In the genomic region with DNA sequence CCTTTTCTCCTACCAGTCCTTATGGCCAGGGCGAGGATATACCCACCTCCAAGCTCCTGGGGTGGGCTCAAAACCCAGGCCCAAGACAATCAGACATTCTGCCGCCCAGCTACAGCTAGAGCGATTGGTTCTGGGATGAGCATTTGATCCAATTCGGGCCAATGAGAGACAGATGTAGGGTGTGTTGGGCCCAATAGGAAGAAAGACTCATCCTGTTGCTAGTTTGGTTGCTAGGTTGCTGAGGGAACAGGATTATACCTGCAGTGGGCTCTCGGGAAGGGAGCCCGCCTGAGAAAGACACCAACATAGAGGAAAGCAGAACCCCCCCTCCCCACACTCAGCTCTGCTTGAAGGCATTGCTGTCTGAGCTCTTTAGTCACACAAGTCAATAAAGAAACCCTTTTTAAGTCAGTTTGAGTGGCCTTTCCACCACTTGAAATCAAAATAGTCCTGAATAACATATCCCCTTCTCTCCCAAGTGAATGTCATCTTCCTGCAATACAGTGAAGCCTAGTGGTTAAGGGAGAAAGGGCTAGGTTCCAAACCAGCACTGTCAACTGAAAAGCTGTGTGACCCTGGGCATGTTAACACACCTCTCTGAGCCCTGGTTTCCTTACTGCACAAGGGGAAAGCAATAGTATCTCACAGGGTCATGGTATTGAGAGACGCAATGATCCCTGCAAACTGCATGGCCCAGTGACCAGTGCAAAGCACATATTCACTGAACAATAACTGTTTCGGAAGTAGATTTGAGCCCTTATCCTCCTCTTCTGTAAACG, we compare ENCODE assay signal across 1 cellular context.
TF ChIP-seq lines count a peak whose summit lies in the region.

No MANE protein-coding gene starts in this region.

TF ChIP-seq in IMR-90, 13 proteins besides CTCF, POLR2A, EP300 and RAD21:
- TF ChIP-seq CEBPB (IDR thresholded peaks at IDR 0.05; ENCODE audit: low read depth, low read length) (no peak), NFE2L2 (IDR thresholded peaks at IDR 0.05; ENCODE audit: low read depth, low read length) (no peak), FOS (IDR thresholded peaks at IDR 0.05; ENCODE audit: low read depth, low read length) (no peak), RCOR1 (IDR thresholded peaks at IDR 0.05; ENCODE audit: insufficient replicate concordance, low read length) (no peak), CHD1 (IDR thresholded peaks at IDR 0.05; ENCODE audit: low read depth, low read length) (no peak), MXI1 (IDR thresholded peaks at IDR 0.05; ENCODE audit: borderline replicate concordance, low read depth, low read length) (no peak), RFX5 (IDR thresholded peaks at IDR 0.05; ENCODE audit: low read depth, low read length) (no peak)
- TF ChIP-seq, protein P1, sequence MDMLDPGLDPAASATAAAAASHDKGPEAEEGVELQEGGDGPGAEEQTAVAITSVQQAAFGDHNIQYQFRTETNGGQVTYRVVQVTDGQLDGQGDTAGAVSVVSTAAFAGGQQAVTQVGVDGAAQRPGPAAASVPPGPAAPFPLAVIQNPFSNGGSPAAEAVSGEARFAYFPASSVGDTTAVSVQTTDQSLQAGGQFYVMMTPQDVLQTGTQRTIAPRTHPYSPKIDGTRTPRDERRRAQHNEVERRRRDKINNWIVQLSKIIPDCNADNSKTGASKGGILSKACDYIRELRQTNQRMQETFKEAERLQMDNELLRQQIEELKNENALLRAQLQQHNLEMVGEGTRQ (IDR thresholded peaks at IDR 0.05; ENCODE audit: low read depth, low read length): no peak
TF ChIP-seq in IMR-90: peak in this region for 0.
